In the genomic region with DNA sequence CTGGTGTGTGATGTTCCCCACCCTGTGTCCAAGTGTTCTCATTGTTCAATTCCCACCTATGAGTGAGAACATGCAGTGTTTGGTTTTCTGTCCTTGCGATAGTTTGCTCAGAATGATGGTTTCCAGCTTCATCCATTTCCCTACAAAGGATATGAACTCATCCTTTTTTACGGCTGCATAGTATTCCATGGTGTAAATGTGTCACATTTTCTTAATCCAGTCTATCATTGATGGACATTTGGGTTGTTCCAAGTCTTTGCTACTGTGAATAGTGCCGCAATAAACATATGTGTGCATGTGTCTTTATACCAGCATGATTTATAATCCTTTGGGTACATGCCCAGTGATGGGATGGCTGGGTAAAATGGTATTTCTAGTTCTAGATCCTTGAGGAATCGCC, we compare ENCODE assay signal across 5 cellular contexts. TPM values are rescaled to one million over a fixed set of nuclear protein-coding genes. Genes with fewer than 3 reads are reported as not detected.
"Had no signal": no experiment of that assay in that cellular context is flagged by ENCODE, and none has a peak within 500 bp of the region (broad histone marks: within the 10 kb centered on the region; RNA-seq: fewer than 3 reads in every experiment).

No MANE protein-coding gene starts in this region.

RNA-seq across cellular contexts. Expression of a gene that starts 12.4 kb away (rescaled TPM):
- polyA plus RNA-seq: HepG2, IgD-negative memory B cell, IMR-90 had no signal

RNA-seq across cellular contexts. Expression of a gene that starts 34.1 kb away (rescaled TPM):
- total RNA-seq: HepG2, HT-29, HT1080, IMR-90 had no signal
- polyA plus RNA-seq: HepG2, IgD-negative memory B cell, IMR-90 had no signal

RNA-seq across cellular contexts. Expression of a gene that starts 40.3 kb away (rescaled TPM):
- polyA plus RNA-seq: IgD-negative memory B cell had no signal

RNA-seq across cellular contexts. Expression of a gene that starts 54.3 kb away (rescaled TPM):
- total RNA-seq: HepG2, HT-29, HT1080, IMR-90 had no signal
- polyA plus RNA-seq: HepG2, IgD-negative memory B cell, IMR-90 had no signal
